Comparison of ENCODE assay signal across 25 cellular contexts in the genomic region with DNA sequence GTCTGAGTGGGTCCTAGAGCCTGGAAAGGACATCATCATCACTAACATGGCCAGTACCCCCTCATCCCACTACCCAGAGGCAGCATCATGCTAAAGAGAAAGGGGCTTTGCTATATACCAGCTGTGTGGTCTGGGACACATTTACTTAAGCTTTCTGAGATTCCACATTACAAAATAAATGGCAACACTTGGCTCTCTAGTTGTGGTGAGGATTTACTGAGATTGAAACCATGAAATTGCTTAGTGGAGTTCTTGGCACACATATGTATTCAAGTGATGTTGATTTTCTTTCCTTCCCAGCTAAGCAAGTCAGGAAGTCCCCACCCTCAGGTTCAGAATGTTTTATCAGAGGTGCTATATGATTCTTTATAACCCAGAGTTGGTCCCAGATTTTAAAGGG.
A peak's percentile ranks its signal among the peaks of the same experiment; 100 is the strongest.
DNase-seq lines count a peak whose midpoint lies in the region; ATAC-seq and TF ChIP-seq lines count a peak whose summit lies in the region.
"Had no signal": no experiment of that assay in that cellular context is flagged by ENCODE, and none has a peak within 500 bp of the region (broad histone marks: within the 10 kb centered on the region; RNA-seq: fewer than 3 reads in every experiment).

No MANE protein-coding gene starts in this region.

- TF ChIP-seq POLR2A in suprapubic skin (IDR thresholded peaks at IDR 0.05) = no peak

- ATAC-seq in stimulated activated memory B cell treated with anti-CD40 and anti-IgM and Interleukin-4, amounts not matched to agents 10 μg/mL and 1 μg/mL and 100 μg/mL, for 72 hours = peak; percentile 27
- no peak for ATAC-seq in activated CD4-positive, CD25-positive, alpha-beta regulatory T cell treated with anti-CD3 and anti-CD28 coated beads, Interleukin-2, amount 50 U/mL, for 24 hours
- ATAC-seq in stimulated activated effector memory CD8-positive, alpha-beta T cell treated with anti-CD3 and anti-CD28 coated beads, Interleukin-12 subunit alpha, Interleukin-12 subunit beta, amount 100 ng/mL, for 72 hours = no peak
- ATAC-seq: A549, GM12878 had no signal

- peak overlapping the region; percentile 44 for H3K27ac Mint-ChIP-seq in neural crest cell (ENCODE audit: unreplicated experiment)
- H3K27ac Mint-ChIP-seq in stimulated activated memory B cell treated with anti-CD40 and anti-IgM and Interleukin-4, amounts not matched to agents 10 μg/mL and 1 μg/mL and 100 μg/mL, for 72 hours = no peak overlapping the region
- no peak overlapping the region for H3K27ac Mint-ChIP-seq in stimulated activated effector memory CD8-positive, alpha-beta T cell treated with anti-CD3 and anti-CD28 coated beads, Interleukin-12 subunit alpha, Interleukin-12 subunit beta, amount 100 ng/mL, for 72 hours
- H3K27ac Mint-ChIP-seq: CD14-positive monocyte; CD4-positive, alpha-beta memory T cell; CD4-positive, CD25-positive, alpha-beta regulatory T cell; CD8-positive, alpha-beta memory T cell had no signal

- H3K27me3 ChIP-seq in adipocyte (replicated peaks; ENCODE audit: control insufficient read depth, insufficient read depth, low read length) (no peaks in the 10 kb centered on the region), suprapubic skin (no peaks in the 10 kb centered on the region)
- H3K27me3 ChIP-seq: BE2C, BLaER1 had no signal

- H3K4me1 Mint-ChIP-seq in neural crest cell = peaks cover 53% of the 10 kb centered on the region
- no peaks in the 10 kb centered on the region for H3K4me1 Mint-ChIP-seq in stimulated activated memory B cell treated with anti-CD40 and anti-IgM and Interleukin-4, amounts not matched to agents 10 μg/mL and 1 μg/mL and 100 μg/mL, for 72 hours
- H3K4me1 Mint-ChIP-seq in stimulated activated effector memory CD8-positive, alpha-beta T cell treated with anti-CD3 and anti-CD28 coated beads, Interleukin-12 subunit alpha, Interleukin-12 subunit beta, amount 100 ng/mL, for 72 hours = no peaks in the 10 kb centered on the region
- H3K4me1 Mint-ChIP-seq: CD4-positive, alpha-beta memory T cell; CD4-positive, CD25-positive, alpha-beta regulatory T cell; CD8-positive, alpha-beta memory T cell had no signal

- no peaks in the 10 kb centered on the region for H3K27me3 Mint-ChIP-seq in neural crest cell (ENCODE audit: low read depth)
- peaks cover 9% of the 10 kb centered on the region for H3K27me3 Mint-ChIP-seq in stimulated activated memory B cell treated with anti-CD40 and anti-IgM and Interleukin-4, amounts not matched to agents 10 μg/mL and 1 μg/mL and 100 μg/mL, for 72 hours
- H3K27me3 Mint-ChIP-seq: CD4-positive, CD25-positive, alpha-beta regulatory T cell had no signal

- DNase-seq in AG10803 (ENCODE audit: low read depth) (peak; percentile 24), adipocyte (ENCODE audit: low read depth) (peak; percentile 63), neural crest cell (ENCODE audit: low read depth, low spot score) (no peak), suprapubic skin (ENCODE audit: low spot score in 2 of 2) (no peak)
- no peak for DNase-seq in stimulated activated effector memory CD8-positive, alpha-beta T cell treated with anti-CD3 and anti-CD28 coated beads, Interleukin-12 subunit alpha, Interleukin-12 subunit beta, amount 100 ng/mL, for 72 hours (ENCODE audit: low spot score in 2 of 2)
- DNase-seq: BE2C; C1 segment of cervical spinal cord; CD4-positive, alpha-beta memory T cell; CD4-positive, CD25-positive, alpha-beta regulatory T cell; CD8-positive, alpha-beta memory T cell; COR-L47; DMS 273 treated with DMSO at 0.1 percent for 48 hours; DMS153; DMS53; DMS79; DND-41; EL; GDM1 had no signal

- H3K36me3 ChIP-seq in adipocyte (ENCODE audit: control insufficient read depth, insufficient read depth, low read length, severe bottlenecking) (no peaks in the 10 kb centered on the region), suprapubic skin (no peaks in the 10 kb centered on the region)
- H3K36me3 ChIP-seq: BE2C, BLaER1 had no signal

- no peaks in the 10 kb centered on the region for H3K9me3 ChIP-seq in adipocyte (ENCODE audit: control insufficient read depth, low read length)
- H3K9me3 ChIP-seq in suprapubic skin = no peaks in the 10 kb centered on the region
- H3K9me3 ChIP-seq: A549, BE2C, BLaER1 had no signal

- peaks cover 11% of the 10 kb centered on the region for H3K9me3 Mint-ChIP-seq in neural crest cell
- no peaks in the 10 kb centered on the region for H3K9me3 Mint-ChIP-seq in stimulated activated memory B cell treated with anti-CD40 and anti-IgM and Interleukin-4, amounts not matched to agents 10 μg/mL and 1 μg/mL and 100 μg/mL, for 72 hours
- H3K9me3 Mint-ChIP-seq in stimulated activated effector memory CD8-positive, alpha-beta T cell treated with anti-CD3 and anti-CD28 coated beads, Interleukin-12 subunit alpha, Interleukin-12 subunit beta, amount 100 ng/mL, for 72 hours = no peaks in the 10 kb centered on the region

- TF ChIP-seq CTCF in AG10803 (conservative IDR thresholded peaks at IDR 0.05; ENCODE audit: low read length) (no peak), neural crest cell (conservative IDR thresholded peaks at IDR 0.05) (no peak), suprapubic skin (IDR thresholded peaks at IDR 0.05) (no peak)

- H3K4me3 Mint-ChIP-seq in neural crest cell = no peak overlapping the region
- H3K4me3 Mint-ChIP-seq in stimulated activated memory B cell treated with anti-CD40 and anti-IgM and Interleukin-4, amounts not matched to agents 10 μg/mL and 1 μg/mL and 100 μg/mL, for 72 hours = no peak overlapping the region
- no peak overlapping the region for H3K4me3 Mint-ChIP-seq in stimulated activated effector memory CD8-positive, alpha-beta T cell treated with anti-CD3 and anti-CD28 coated beads, Interleukin-12 subunit alpha, Interleukin-12 subunit beta, amount 100 ng/mL, for 72 hours
- H3K4me3 Mint-ChIP-seq: CD14-positive monocyte; CD4-positive, alpha-beta memory T cell; CD4-positive, CD25-positive, alpha-beta regulatory T cell; CD8-positive, alpha-beta memory T cell had no signal

- no peak overlapping the region for H3K27ac ChIP-seq in suprapubic skin
- H3K27ac ChIP-seq: 22Rv1, A549, BLaER1 had no signal

- H3K4me3 ChIP-seq in AG10803 (ENCODE audit: low read length) (no peak overlapping the region), adipocyte (ENCODE audit: low read length) (no peak overlapping the region), suprapubic skin (no peak overlapping the region)
- H3K4me3 ChIP-seq: A549, BLaER1, GM12878 had no signal

- H3K4me1 ChIP-seq in adipocyte (ENCODE audit: control insufficient read depth, insufficient read depth, low read length) (no peaks in the 10 kb centered on the region), suprapubic skin (no peaks in the 10 kb centered on the region)
- H3K4me1 ChIP-seq: A549 had no signal

- peaks cover 15% of the 10 kb centered on the region for H3K36me3 Mint-ChIP-seq in neural crest cell (ENCODE audit: low read depth)
- no peaks in the 10 kb centered on the region for H3K36me3 Mint-ChIP-seq in stimulated activated memory B cell treated with anti-CD40 and anti-IgM and Interleukin-4, amounts not matched to agents 10 μg/mL and 1 μg/mL and 100 μg/mL, for 72 hours
- no peaks in the 10 kb centered on the region for H3K36me3 Mint-ChIP-seq in stimulated activated effector memory CD8-positive, alpha-beta T cell treated with anti-CD3 and anti-CD28 coated beads, Interleukin-12 subunit alpha, Interleukin-12 subunit beta, amount 100 ng/mL, for 72 hours
- H3K36me3 Mint-ChIP-seq: CD14-positive monocyte; CD4-positive, alpha-beta memory T cell; CD4-positive, CD25-positive, alpha-beta regulatory T cell; CD8-positive, alpha-beta memory T cell had no signal

- no peak overlapping the region for H3K9ac ChIP-seq in adipocyte (ENCODE audit: low read length)
- H3K9ac ChIP-seq: BLaER1 had no signal

- TF ChIP-seq EP300 in suprapubic skin (IDR thresholded peaks at IDR 0.05) = no peak

Comparison
In these comparisons a context has a peak if more than half of its experiments do, and no peak if none do; other contexts are left out.
1. DNase-seq: peak in AG10803 (single experiment) and adipocyte (single experiment); none in neural crest cell (single experiment), suprapubic skin (0 of 2) and stimulated activated effector memory CD8-positive, alpha-beta T cell treated with anti-CD3 and anti-CD28 coated beads, Interleukin-12 subunit alpha, Interleukin-12 subunit beta, amount 100 ng/mL, for 72 hours (0 of 2).